In genomic region chr16:81238296-81239011, GRCh38 we compare ENCODE assay signal across 8 cellular contexts. TPM values are rescaled to one million over a fixed set of nuclear protein-coding genes. Genes with fewer than 3 reads are reported as not detected.
DNase-seq lines count a peak whose midpoint lies in the region; ATAC-seq and TF ChIP-seq lines count a peak whose summit lies in the region.

TSS of gene BCO1 (plus strand) at chr16:81238689. CDS start at chr16:81238909, 220 bp downstream.

- peaks cover 0 to 3% of the 10 kb centered on the region in 2 donors for H3K9me3 ChIP-seq in lung (ENCODE audit: control insufficient read depth in 2 of 2, insufficient read depth in 1 of 2, low read length in 1 of 2)
- H3K9me3 ChIP-seq in aorta (ENCODE audit: control insufficient read depth, low read length), result no peaks in the 10 kb centered on the region

- DNase-seq in NCI-H1105 treated with DMSO at 0.1 percent for 48 hours (lab: John Stamatoyannopoulos, UW) (peak; percentile 61), cerebellar cortex (ENCODE audit: low spot score) (peak; percentile 23), lung (ENCODE audit: low spot score) (peak; percentile 29), aorta (no peak), NCI-H1694 treated with DMSO at 0.1 percent for 48 hours (lab: John Stamatoyannopoulos, UW) (no peak)
- DNase-seq in activated CD8-positive, alpha-beta memory T cell treated with anti-CD3 and anti-CD28 coated beads, Interleukin-2, amount 50 U/mL, for 48 hours, result no peak

- H3K4me1 ChIP-seq in lung (ENCODE audit: control insufficient read depth in 2 of 2, insufficient read depth in 2 of 2, low read length in 2 of 2) (no peaks in the 10 kb centered on the region), aorta (ENCODE audit: control insufficient read depth in 1 of 2, insufficient read depth in 2 of 2, low read length in 2 of 2) (no peaks in the 10 kb centered on the region)

- intact Hi-C loops in aorta (cut with DNase I), result no loop called here

- no peak for TF ChIP-seq CTCF in lung (IDR thresholded peaks at IDR 0.05; ENCODE audit: control extremely low read depth, extremely low read depth)

- no peaks in the 10 kb centered on the region for H3K27me3 ChIP-seq in lung (ENCODE audit: control insufficient read depth, insufficient read depth)
- no peaks in the 10 kb centered on the region for H3K27me3 ChIP-seq in aorta (ENCODE audit: control insufficient read depth in 1 of 2, insufficient read depth in 2 of 2, low read length in 1 of 2)

- H3K36me3 ChIP-seq in lung (ENCODE audit: control insufficient read depth in 2 of 2, insufficient read depth in 2 of 2, low read length in 2 of 2) (no peaks in the 10 kb centered on the region), aorta (ENCODE audit: control insufficient read depth in 1 of 2, insufficient read depth in 2 of 2, low read length in 1 of 2) (no peaks in the 10 kb centered on the region)

- H3K4me3 ChIP-seq in lung, result no peak within 1 kb of the TSS
- H3K4me3 ChIP-seq in aorta (ENCODE audit: low read length in 2 of 2), result peak within 1 kb of the TSS; percentile 26 to 52

- 11 to 22% methylated on average over 10 of the region's 10 CpGs for WGBS in lung, 2 donors
- 9 to 12% methylated on average over 10 of the region's 10 CpGs for WGBS in aorta, 2 donors

- H3K27ac ChIP-seq in lung (ENCODE audit: low read depth in 1 of 2, low read length in 1 of 2), result peak within 1 kb of the TSS in 1 of 2 donors; percentile 87
- no peak within 1 kb of the TSS for H3K27ac ChIP-seq in aorta (ENCODE audit: low read depth in 1 of 2, low read length in 2 of 2)

- ATAC-seq in GM18909 (IDR thresholded peaks at IDR 0.05; ENCODE audit: poor library complexity, unreplicated experiment) (peak; percentile 67), lung (ENCODE audit: insufficient read depth, low FRiP score) (peak; percentile 37), aorta (ENCODE audit: low FRiP score) (no peak), GM19351 (IDR thresholded peaks at IDR 0.05; ENCODE audit: unreplicated experiment) (no peak)

RNA-seq across cellular contexts. Expression of gene BCO1, which starts in this region (rescaled TPM):
- total RNA-seq in lung, result under 1 TPM; 0.21 to 0.77 TPM
- under 1 TPM; 0.06 to 0.24 TPM for polyA plus RNA-seq in lung
- not detected for total RNA-seq in aorta
- polyA plus RNA-seq in aorta, result 1 to 10 TPM in 1 of 2 donors, not detected in 1; 3.5 TPM

Comparison
In these comparisons a context has a peak if more than half of its experiments do, and no peak if none do; other contexts are left out.
1. Peak in DNase-seq and ATAC-seq in lung; RNA of the gene not detected or under 1 TPM.
2. DNase-seq: peak in NCI-H1105 treated with DMSO at 0.1 percent for 48 hours (single experiment) and cerebellar cortex (single experiment); none in aorta (0 of 2), activated CD8-positive, alpha-beta memory T cell treated with anti-CD3 and anti-CD28 coated beads, Interleukin-2, amount 50 U/mL, for 48 hours (single experiment) and NCI-H1694 treated with DMSO at 0.1 percent for 48 hours (single experiment).